ENCODE assay signal across 8 cellular contexts in the genomic region with DNA sequence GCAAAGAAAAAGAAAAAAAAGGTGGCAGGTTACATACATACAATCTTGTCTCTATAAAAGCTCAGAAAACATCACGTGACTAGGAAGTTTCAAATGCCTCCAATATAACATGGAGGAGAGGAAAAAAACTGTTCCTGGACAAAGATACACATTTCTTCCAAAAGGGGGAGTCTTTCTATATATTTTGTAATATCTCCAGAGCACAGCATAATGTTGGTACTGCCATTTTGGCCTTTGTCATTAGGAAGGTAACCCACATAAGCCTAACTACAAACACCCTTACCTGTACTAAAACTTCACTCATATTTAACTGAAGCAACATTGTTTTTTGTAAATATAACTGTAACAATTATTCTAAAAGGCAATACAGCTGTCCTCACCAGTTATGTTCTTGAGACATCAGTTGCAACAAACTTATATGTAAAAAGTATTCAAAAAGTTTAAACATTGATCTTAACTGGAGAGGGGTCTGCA. TPM values are rescaled to one million over a fixed set of nuclear protein-coding genes. Genes with fewer than 3 reads are reported as not detected.
DNase-seq lines count a peak whose midpoint lies in the region; ATAC-seq, FAIRE-seq and TF ChIP-seq lines count a peak whose summit lies in the region.

No MANE protein-coding gene starts in this region.

- no peak overlapping the region for H3K18ac ChIP-seq in H1 (ENCODE audit: extremely low read depth, low read length)

- H3K9me2 ChIP-seq in DOHH2 (replicated peaks; ENCODE audit: control insufficient read depth, low read length) = no peaks in the 10 kb centered on the region

- no peaks in the 10 kb centered on the region for H3K9me3 ChIP-seq in DOHH2 (ENCODE audit: control insufficient read depth, insufficient read depth, low read length)
- H3K9me3 ChIP-seq in H1 (ENCODE audit: insufficient read depth in 2 of 2, low read depth in 1 of 2, low read length in 1 of 2) = no peaks in the 10 kb centered on the region

- POLR2A ChIA-PET in H1 (lab: Charles Lee; ENCODE audit: partially characterized antibody) = interaction anchor here (0.7 to 7.7 kb wide), 9 partner anchors 10 to 49 kb away, joined by 3 to 170 read pairs (median 23); partner anchors contain the start of gene FOXD1

- no peak overlapping the region for H2BK15ac ChIP-seq in H1 (ENCODE audit: low read length)

- H2AK5ac ChIP-seq in H1 (ENCODE audit: low read depth, low read length) = no peak overlapping the region

- H3K36me3 ChIP-seq in DOHH2 (ENCODE audit: control insufficient read depth, low read length) (peaks cover 37% of the 10 kb centered on the region), H1 (ENCODE audit: control insufficient read depth in 2 of 4, insufficient read depth in 4 of 4, low read length in 3 of 4) (peaks cover 0 to 30% (median 7%) of the 10 kb centered on the region in 4 experiments; a peak in 6 of 8 replicates)

- no peak overlapping the region for H2AFZ ChIP-seq in H1 (ENCODE audit: low read length)

- no peak overlapping the region for H3K9ac ChIP-seq in H1 (replicated peaks in 1 of 4; ENCODE audit: extremely low read depth in 1 of 4, low read depth in 3 of 4, low read length in 3 of 4)

- H3K79me1 ChIP-seq in H1 (ENCODE audit: low read depth, low read length) = peaks cover 2% of the 10 kb centered on the region; the same call in 1 of the 2 replicates

- H3K27ac ChIP-seq in DOHH2 (ENCODE audit: low read depth, low read length) (peak overlapping the region; percentile 66), H1 (ENCODE audit: low read depth, low read length) (0 out of 2 replicates have a peak overlapping the region, but pooled peaks have one; percentile 97)

- FAIRE-seq in RCC 7860 (lab: Jason Lieb, UNC) = no peak
- FAIRE-seq in H1 (lab: Jason Lieb, UNC) = no peak

- H4K20me1 ChIP-seq in DOHH2 (ENCODE audit: control insufficient read depth, insufficient read depth, low read depth, low read length) = peaks cover 23% of the 10 kb centered on the region
- H4K20me1 ChIP-seq in H1 (replicated peaks in 1 of 2; ENCODE audit: control insufficient read depth in 1 of 2, insufficient read depth in 2 of 2, low read length in 2 of 2) = peaks cover 0 to 3% of the 10 kb centered on the region in 2 experiments

- TF ChIP-seq CTCF in DOHH2 (IDR thresholded peaks at IDR 0.05; ENCODE audit: low read depth, low read length, poor library complexity, severe bottlenecking) = peak; percentile 64
- peak in 1 of 3 experiments; percentile 17; a peak in 1 of 4 replicates for TF ChIP-seq CTCF in H1 (IDR thresholded peaks at IDR 0.05; ENCODE audit: control extremely low read depth in 1 of 3, insufficient read depth in 1 of 3, low read depth in 1 of 3, low read length in 3 of 3)
- TF ChIP-seq CTCF in osteocyte (IDR thresholded peaks at IDR 0.05) = peak; percentile 55

- no peaks in the 10 kb centered on the region for H3K9me3 Mint-ChIP-seq in osteocyte (ENCODE audit: unreplicated experiment)

- no peak overlapping the region for H3K23ac ChIP-seq in H1 (ENCODE audit: insufficient read length)

- peak overlapping the region; percentile 94 for H3K4ac ChIP-seq in H1 (replicated peaks; ENCODE audit: insufficient read length, low read depth, low read length)

- H3K27me3 Mint-ChIP-seq in osteocyte (ENCODE audit: unreplicated experiment) = peaks cover 16% of the 10 kb centered on the region

- no peak overlapping the region for H4K8ac ChIP-seq in H1 (ENCODE audit: extremely low read depth, insufficient read depth, low read length)

- H3K4me1 Mint-ChIP-seq in osteocyte (ENCODE audit: unreplicated experiment) = peaks cover 37% of the 10 kb centered on the region

- no peak overlapping the region for H4K91ac ChIP-seq in H1 (replicated peaks; ENCODE audit: insufficient read length, low read length)

- peaks cover 9% of the 10 kb centered on the region for H3K23me2 ChIP-seq in H1 (ENCODE audit: low read depth, low read length)

- no peak overlapping the region for H3K14ac ChIP-seq in H1 (ENCODE audit: insufficient read length)

- H2BK120ac ChIP-seq in H1 (replicated peaks; ENCODE audit: low read depth, low read length) = no peak overlapping the region

- H3K4me2 ChIP-seq in DOHH2 (ENCODE audit: low read length) (peak overlapping the region; percentile 80), H1 (ENCODE audit: insufficient read depth in 1 of 2, low read depth in 2 of 2, low read length in 2 of 2) (peak overlapping the region; percentile 84 to 85; a peak in 3 of 4 replicates)

- no peak overlapping the region for H2BK12ac ChIP-seq in H1 (ENCODE audit: low read depth, low read length)

- intact Hi-C loops in cardiac septum (cut with DNase I) = no loop called here

- H3K56ac ChIP-seq in H1 (replicated peaks; ENCODE audit: insufficient read length, low read depth, low read length) = no peak overlapping the region

- H3K79me2 ChIP-seq in DOHH2 (ENCODE audit: control insufficient read depth, low read length) (peaks cover 49% of the 10 kb centered on the region), H1 (ENCODE audit: control insufficient read depth in 1 of 2, insufficient read depth in 2 of 2, low read length in 2 of 2) (peaks cover 16 to 46% of the 10 kb centered on the region in 2 experiments)

- H3K27ac Mint-ChIP-seq in osteocyte (ENCODE audit: unreplicated experiment) = peak overlapping the region; percentile 98

- TF ChIP-seq RAD21 in H1 (IDR thresholded peaks at IDR 0.05 in 1 of 2, conservative IDR thresholded peaks at IDR 0.05 in 1 of 2; ENCODE audit: low read depth in 2 of 2, low read length in 2 of 2) = no peak

- CTCF ChIA-PET in H1 (lab: Charles Lee; ENCODE audit: partially characterized antibody) = interaction anchor here (0.7 to 6.1 kb wide), 14 partner anchors 9 to 201 kb away, joined by 3 to 53 read pairs (median 6); partner anchors contain the start of gene FOXD1

- H3K4me3 ChIP-seq in DOHH2 (ENCODE audit: low read length) (peak overlapping the region; percentile 99), H1 (ENCODE audit: extremely low read depth in 1 of 4, insufficient read depth in 2 of 4, low read depth in 3 of 4, low read length in 4 of 4) (peak overlapping the region in 1 of 4 experiments; percentile 78; a peak in 2 of 8 replicates)

- TF ChIP-seq POLR2A in H1 (IDR thresholded peaks at IDR 0.05; ENCODE audit: control extremely low read depth in 1 of 2, low read depth in 2 of 2, low read length in 2 of 2) = no peak

- no peak overlapping the region for H2BK5ac ChIP-seq in H1 (ENCODE audit: low read depth, low read length)

- H3F3A ChIP-seq in DOHH2 (ENCODE audit: control insufficient read depth, insufficient read depth) = peaks cover 11% of the 10 kb centered on the region

- 71% methylated on average over 1 of the region's 1 CpG; no CpG with 5 or more reads in 1 of the 2 experiments for WGBS in H1 (ENCODE audit: extremely low coverage in 1 of 2, insufficient coverage in 1 of 2, insufficient read length in 1 of 2, insufficient replicate concordance in 2 of 2, low coverage in 1 of 2, low lambda C conversion rate in 2 of 2, missing lambda C conversion rate in 1 of 2), 2 experiments

- DNase-seq in Kasumi-1 (lab: John Stamatoyannopoulos, UW) = peak; percentile 77 to 88
- peak; percentile 54 for DNase-seq in RCC 7860 (ENCODE audit: low spot score)
- no peak for DNase-seq in H1 (ENCODE audit: low read depth in 1 of 2, low spot score in 2 of 2)
- DNase-seq in osteocyte (ENCODE audit: extremely low spot score, unreplicated experiment) = no peak
- DNase-seq in cardiac septum (ENCODE audit: low spot score) = no peak

- no peak for ATAC-seq in GM18870 (IDR thresholded peaks at IDR 0.05; ENCODE audit: unreplicated experiment)
- no peak for ATAC-seq in HG02678 (IDR thresholded peaks at IDR 0.05; ENCODE audit: unreplicated experiment)

- H3K27me3 ChIP-seq in DOHH2 (ENCODE audit: control insufficient read depth, low read length) = no peaks in the 10 kb centered on the region
- H3K27me3 ChIP-seq in H1 (replicated peaks in 1 of 4; ENCODE audit: control insufficient read depth in 3 of 4, extremely low read depth in 1 of 4, insufficient read depth in 3 of 4, low read length in 3 of 4) = no peaks in the 10 kb centered on the region

- peaks cover 17% of the 10 kb centered on the region for H3K36me3 Mint-ChIP-seq in osteocyte (ENCODE audit: unreplicated experiment)

- no peak for TF ChIP-seq EP300 in H1 (IDR thresholded peaks at IDR 0.05; ENCODE audit: borderline replicate concordance in 1 of 2, low read depth in 2 of 2, low read length in 2 of 2)

- peak overlapping the region; percentile 96 for H3K4me3 Mint-ChIP-seq in osteocyte (ENCODE audit: unreplicated experiment)

- H2BK20ac ChIP-seq in H1 (ENCODE audit: low read length) = no peak overlapping the region

- H3K4me1 ChIP-seq in DOHH2 (ENCODE audit: control insufficient read depth, low read length) (peaks cover 27% of the 10 kb centered on the region), H1 (replicated peaks in 1 of 4; ENCODE audit: control insufficient read depth in 3 of 4, insufficient read depth in 4 of 4, low read length in 3 of 4) (peaks cover 1 to 12% (median 4%) of the 10 kb centered on the region in 4 experiments; a peak in 6 of 7 replicates)

- peak overlapping the region; percentile 4 for H4K5ac ChIP-seq in H1 (ENCODE audit: insufficient read length, low read depth, low read length)

RNA-seq across cellular contexts. Expression of gene BTF3, which starts 1.2 kb away (rescaled TPM):
- 754 and 760 TPM in 2 replicates for total RNA-seq in H1 (2021; fragmentation: NEBNext Ultra II Directional; extraction: Animal tissue kit (Norgen Biotek cat#: 25700))
- 228 and 396 TPM in 2 replicates for polyA plus RNA-seq in H1 (2011; rRNA removed)
- 534 TPM for polyA plus RNA-seq in H1 (2011; cell fraction: cytosol; rRNA removed)
- polyA plus RNA-seq in H1 (2011; cell fraction: nucleus; rRNA removed) = 231 TPM
- 763 to 1,151 TPM (median 803 TPM) in 4 replicates for polyA plus RNA-seq in H1 (2012, experiment 1 of 2)
- 415 TPM for polyA plus RNA-seq in H1 (2012, experiment 2 of 2)
- 1,514 TPM for polyA plus RNA-seq in H1 (2013, experiment 1 of 2)
- polyA plus RNA-seq in H1 (2013, experiment 2 of 2) = 1,491 TPM
- polyA minus RNA-seq in H1 (2011; rRNA and poly(A)+ RNA removed) = 244 and 380 TPM in 2 replicates
- polyA minus RNA-seq in H1 (2011; cell fraction: cytosol; rRNA and poly(A)+ RNA removed) = 245 TPM
- 134 TPM for polyA minus RNA-seq in H1 (2011; cell fraction: nucleus; rRNA and poly(A)+ RNA removed)
- 548 and 565 TPM in 2 replicates for total RNA-seq in osteocyte
- 325 TPM for total RNA-seq in cardiac septum

RNA-seq across cellular contexts. Expression of gene FOXD1, which starts 48.4 kb away (rescaled TPM):
- 0.73 and 1.1 TPM in 2 replicates for total RNA-seq in H1 (2021; fragmentation: NEBNext Ultra II Directional; extraction: Animal tissue kit (Norgen Biotek cat#: 25700))
- polyA plus RNA-seq in H1 (2011; rRNA removed) = 0.11 and 0.17 TPM in 2 replicates
- 0.16 TPM for polyA plus RNA-seq in H1 (2011; cell fraction: cytosol; rRNA removed)
- 0.23 TPM for polyA plus RNA-seq in H1 (2011; cell fraction: nucleus; rRNA removed)
- 0.23 to 0.39 TPM (median 0.29 TPM) in 4 replicates for polyA plus RNA-seq in H1 (2012, experiment 1 of 2)
- polyA plus RNA-seq in H1 (2012, experiment 2 of 2) = 0.47 TPM
- polyA plus RNA-seq in H1 (2013, experiment 1 of 2) = 0.34 TPM
- 0.40 TPM for polyA plus RNA-seq in H1 (2013, experiment 2 of 2)
- not detected in 2 replicates for polyA minus RNA-seq in H1 (2011; rRNA and poly(A)+ RNA removed)
- polyA minus RNA-seq in H1 (2011; cell fraction: cytosol; rRNA and poly(A)+ RNA removed) = not detected
- polyA minus RNA-seq in H1 (2011; cell fraction: nucleus; rRNA and poly(A)+ RNA removed) = not detected
- 64.1 and 73.4 TPM in 2 replicates for total RNA-seq in osteocyte
- 0.54 TPM for total RNA-seq in cardiac septum

Comparison
In these comparisons a context has a peak if more than half of its experiments do, and no peak if none do; other contexts are left out.
1. DNase-seq: peak in Kasumi-1 (2 of 2) and RCC 7860 (single experiment); none in H1 (0 of 2), osteocyte (single experiment) and cardiac septum (single experiment).
2. RNA of gene FOXD1, which starts 48.4 kb away (total RNA-seq): 64.1 to 73.4 TPM in osteocyte; 0.73 to 1.1 TPM in H1 and 0.54 TPM in cardiac septum (single experiment); every median in the first group is over 10 times any median in the second.